1 cellular context compared by ENCODE assay signal in genomic region chr16:23128056-23128455, GRCh38.
TF ChIP-seq lines count a peak whose summit lies in the region.

No MANE protein-coding gene starts in this region.

TF ChIP-seq in K562, 482 proteins besides CTCF, POLR2A, EP300 and RAD21 (continued from another document):
- TF ChIP-seq HINFP (tag; conservative IDR thresholded peaks at IDR 0.05; ENCODE audit: low read depth), result no peak
- no peak for TF ChIP-seq KDM5B (IDR thresholded peaks at IDR 0.05; ENCODE audit: insufficient replicate concordance, low read depth, low read length)
- TF ChIP-seq TCF3 (CRISPR knock-in tag; IDR thresholded peaks at IDR 0.05), result no peak
- no peak for TF ChIP-seq ZKSCAN3 (CRISPR knock-in tag; IDR thresholded peaks at IDR 0.05)
- no peak for TF ChIP-seq TSC22D4 (tag; IDR thresholded peaks at IDR 0.05)
- no peak for TF ChIP-seq ZNF354B (CRISPR knock-in tag; IDR thresholded peaks at IDR 0.05)
- TF ChIP-seq POLR2AphosphoS2 (IDR thresholded peaks at IDR 0.05; ENCODE audit: low read length), result no peak
- no peak for TF ChIP-seq CREB3L1 (IDR thresholded peaks at IDR 0.05; ENCODE audit: borderline replicate concordance, low read depth)
- TF ChIP-seq ZNF696 (CRISPR knock-in tag; conservative IDR thresholded peaks at IDR 0.05), result no peak
